ENCODE assay signal across 1 cellular context in the genomic region with DNA sequence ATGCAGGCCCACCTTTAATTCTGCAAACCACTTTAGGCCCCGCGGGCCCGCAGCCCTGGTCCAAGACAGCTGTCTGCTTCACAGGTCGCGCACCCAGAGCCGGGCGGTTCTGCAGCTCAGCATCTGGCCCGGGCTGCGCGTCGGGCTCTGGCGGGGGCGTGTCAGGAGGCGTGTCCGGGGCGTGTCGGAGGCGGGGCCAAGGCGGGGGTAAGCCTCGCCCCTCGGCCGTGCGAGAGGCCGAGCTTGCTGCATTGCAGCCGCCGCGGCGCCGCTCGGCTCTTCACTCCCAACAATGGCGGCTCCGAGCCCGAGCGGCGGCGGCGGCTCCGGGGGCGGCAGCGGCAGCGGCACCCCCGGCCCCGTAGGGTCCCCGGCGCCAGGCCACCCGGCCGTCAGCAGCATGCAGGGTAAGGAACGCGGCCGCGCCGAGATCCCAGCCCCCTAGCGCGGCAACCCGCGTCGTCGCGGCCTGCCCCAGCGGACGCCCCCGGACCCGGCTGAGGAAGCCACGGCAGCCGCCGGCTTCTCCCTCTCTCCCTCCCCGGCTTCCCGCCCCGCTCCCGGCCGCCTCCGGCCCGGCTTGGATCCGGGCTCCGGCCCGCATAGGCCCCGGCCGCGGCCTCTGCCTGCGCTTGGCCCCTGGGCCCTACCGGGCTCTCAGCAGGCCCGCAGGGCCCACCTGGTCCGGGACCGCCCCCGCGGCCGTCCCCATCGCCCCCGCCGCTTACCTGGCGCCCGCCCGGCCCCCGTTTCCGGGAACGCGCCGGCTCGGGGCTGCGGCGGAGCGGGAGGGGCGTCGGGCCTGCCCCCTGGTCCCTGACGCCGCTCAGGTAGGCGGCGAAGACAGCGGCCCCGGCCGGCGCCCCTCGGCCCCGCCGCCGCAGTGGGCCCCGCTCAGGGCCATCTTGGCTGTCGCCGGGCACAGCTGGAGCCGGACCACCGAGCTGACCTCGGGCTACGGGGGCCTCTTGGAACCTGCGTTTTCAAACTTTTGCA.
TF ChIP-seq lines count a peak whose summit lies in the region.

A gene (plus strand): TSS at position 283 of the 996 bp plus-strand sequence. CDS start 10 bp downstream, at position 293.

TF ChIP-seq in GM12878, 131 proteins besides CTCF, POLR2A, EP300 and RAD21 (continued from another document):
- TF ChIP-seq GATAD2B (conservative IDR thresholded peaks at IDR 0.05; ENCODE audit: low read depth) (peak; percentile 95), ZNF217 (IDR thresholded peaks at IDR 0.05) (no peak), PAX5 (IDR thresholded peaks at IDR 0.05; ENCODE audit: borderline replicate concordance, low read depth, low read length) (peak; percentile 14; the same call in 1 of the 2 replicates), IRF4 (IDR thresholded peaks at IDR 0.05; ENCODE audit: low read depth, low read length) (no peak), HCFC1 (IDR thresholded peaks at IDR 0.05; ENCODE audit: low read length) (0 out of 2 replicates have a peak, but pooled peaks have one; percentile 18), IKZF1 (conservative IDR thresholded peaks at IDR 0.05) (peak; percentile 80), BACH1 (IDR thresholded peaks at IDR 0.05; ENCODE audit: borderline replicate concordance) (peak; percentile 72), RAD51 (IDR thresholded peaks at IDR 0.05) (no peak), NBN (IDR thresholded peaks at IDR 0.05) (no peak), RCOR1 (conservative IDR thresholded peaks at IDR 0.05; ENCODE audit: low read depth, low read length) (no peak), YY1 (IDR thresholded peaks at IDR 0.05; ENCODE audit: low read depth, low read length) (peak; percentile 95), HDAC6 (IDR thresholded peaks at IDR 0.05; ENCODE audit: unreplicated experiment) (peak; percentile 49), SP1 (IDR thresholded peaks at IDR 0.05; ENCODE audit: low read depth, low read length) (peak; percentile 77), LARP7 (IDR thresholded peaks at IDR 0.05) (peak; percentile 89), RB1 (IDR thresholded peaks at IDR 0.05; ENCODE audit: borderline replicate concordance) (peak; percentile 38; the same call in 1 of the 2 replicates), BHLHE40 (IDR thresholded peaks at IDR 0.05; ENCODE audit: borderline replicate concordance in 1 of 2, low read depth in 2 of 2, low read length in 1 of 2) (peak in 1 of 2 experiments; percentile 52; a peak in 2 of 4 replicates), EGR1 (IDR thresholded peaks at IDR 0.05; ENCODE audit: borderline replicate concordance in 1 of 2, low read depth in 2 of 2, low read length in 2 of 2) (peak in 1 of 2 experiments; percentile 88; a peak in 2 of 3 replicates), TCF12 (IDR thresholded peaks at IDR 0.05; ENCODE audit: low read depth, low read length) (0 out of 2 replicates have a peak, but pooled peaks have one; percentile 18), KLF5 (IDR thresholded peaks at IDR 0.05; ENCODE audit: partially characterized antibody) (peak; percentile 42), POU2F2 (IDR thresholded peaks at IDR 0.05; ENCODE audit: borderline replicate concordance, low read depth, low read length) (no peak), GABPA (IDR thresholded peaks at IDR 0.05; ENCODE audit: low read depth) (no peak), ZNF24 (IDR thresholded peaks at IDR 0.05) (peak; percentile 56; the same call in 1 of the 2 replicates), WRNIP1 (IDR thresholded peaks at IDR 0.05; ENCODE audit: borderline replicate concordance, low read depth, low read length) (no peak), TCF3 (IDR thresholded peaks at IDR 0.05; ENCODE audit: borderline replicate concordance, insufficient read depth, low read depth, low read length) (no peak), SMARCA5 (IDR thresholded peaks at IDR 0.05) (peak; percentile 76), NR2F1 (conservative IDR thresholded peaks at IDR 0.05) (peak; percentile 65), DPF2 (IDR thresholded peaks at IDR 0.05) (peak; percentile 84), RBBP5 (conservative IDR thresholded peaks at IDR 0.05) (peak; percentile 68; the same call in 1 of the 2 replicates), MXI1 (IDR thresholded peaks at IDR 0.05; ENCODE audit: low read depth, low read length) (peak; percentile 16; the same call in 1 of the 2 replicates), ZSCAN29 (IDR thresholded peaks at IDR 0.05) (peak; percentile 80), POLR2AphosphoS5 (IDR thresholded peaks at IDR 0.05; ENCODE audit: low read length) (peak; percentile 74), SIX5 (IDR thresholded peaks at IDR 0.05; ENCODE audit: low read depth, low read length, severe bottlenecking) (no peak), JUND (IDR thresholded peaks at IDR 0.05; ENCODE audit: low read depth, low read length) (0 out of 2 replicates have a peak, but pooled peaks have one; percentile 7)
- TF ChIP-seq, protein P1, sequence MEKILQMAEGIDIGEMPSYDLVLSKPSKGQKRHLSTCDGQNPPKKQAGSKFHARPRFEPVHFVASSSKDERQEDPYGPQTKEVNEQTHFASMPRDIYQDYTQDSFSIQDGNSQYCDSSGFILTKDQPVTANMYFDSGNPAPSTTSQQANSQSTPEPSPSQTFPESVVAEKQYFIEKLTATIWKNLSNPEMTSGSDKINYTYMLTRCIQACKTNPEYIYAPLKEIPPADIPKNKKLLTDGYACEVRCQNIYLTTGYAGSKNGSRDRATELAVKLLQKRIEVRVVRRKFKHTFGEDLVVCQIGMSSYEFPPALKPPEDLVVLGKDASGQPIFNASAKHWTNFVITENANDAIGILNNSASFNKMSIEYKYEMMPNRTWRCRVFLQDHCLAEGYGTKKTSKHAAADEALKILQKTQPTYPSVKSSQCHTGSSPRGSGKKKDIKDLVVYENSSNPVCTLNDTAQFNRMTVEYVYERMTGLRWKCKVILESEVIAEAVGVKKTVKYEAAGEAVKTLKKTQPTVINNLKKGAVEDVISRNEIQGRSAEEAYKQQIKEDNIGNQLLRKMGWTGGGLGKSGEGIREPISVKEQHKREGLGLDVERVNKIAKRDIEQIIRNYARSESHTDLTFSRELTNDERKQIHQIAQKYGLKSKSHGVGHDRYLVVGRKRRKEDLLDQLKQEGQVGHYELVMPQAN (conservative IDR thresholded peaks at IDR 0.05), result peak; percentile 48
- TF ChIP-seq, protein P2, sequence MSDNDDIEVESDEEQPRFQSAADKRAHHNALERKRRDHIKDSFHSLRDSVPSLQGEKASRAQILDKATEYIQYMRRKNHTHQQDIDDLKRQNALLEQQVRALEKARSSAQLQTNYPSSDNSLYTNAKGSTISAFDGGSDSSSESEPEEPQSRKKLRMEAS (IDR thresholded peaks at IDR 0.05; ENCODE audit: low read depth, low read length), result no peak
- TF ChIP-seq, protein P3, sequence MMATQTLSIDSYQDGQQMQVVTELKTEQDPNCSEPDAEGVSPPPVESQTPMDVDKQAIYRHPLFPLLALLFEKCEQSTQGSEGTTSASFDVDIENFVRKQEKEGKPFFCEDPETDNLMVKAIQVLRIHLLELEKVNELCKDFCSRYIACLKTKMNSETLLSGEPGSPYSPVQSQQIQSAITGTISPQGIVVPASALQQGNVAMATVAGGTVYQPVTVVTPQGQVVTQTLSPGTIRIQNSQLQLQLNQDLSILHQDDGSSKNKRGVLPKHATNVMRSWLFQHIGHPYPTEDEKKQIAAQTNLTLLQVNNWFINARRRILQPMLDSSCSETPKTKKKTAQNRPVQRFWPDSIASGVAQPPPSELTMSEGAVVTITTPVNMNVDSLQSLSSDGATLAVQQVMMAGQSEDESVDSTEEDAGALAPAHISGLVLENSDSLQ (IDR thresholded peaks at IDR 0.05), result 0 out of 2 replicates have a peak, but pooled peaks have one; percentile 17
TF ChIP-seq in GM12878: peak in this region for 27.
